ENCODE assay signal across 10 cellular contexts in genomic region chr11:58927393-58928081, GRCh38. TPM values are rescaled to one million over a fixed set of nuclear protein-coding genes. Genes with fewer than 3 reads are reported as not detected.
A peak's percentile ranks its signal among the peaks of the same experiment; 100 is the strongest.
DNase-seq lines count a peak whose midpoint lies in the region; TF ChIP-seq lines count a peak whose summit lies in the region.
"Had no signal": no experiment of that assay in that cellular context is flagged by ENCODE, and none has a peak within 500 bp of the region (broad histone marks: within the 10 kb centered on the region; RNA-seq: fewer than 3 reads in every experiment).

No MANE protein-coding gene starts in this region.

- peaks cover 9% of the 10 kb centered on the region for H3K27me3 Mint-ChIP-seq in activated CD4-positive, alpha-beta T cell treated with anti-CD3 and anti-CD28 coated beads, Interleukin-2, amount 10 ng/mL, durations not matched to agents 7 days and 5 days

- 5% methylated on average over 15 of the region's 15 CpGs for WGBS in hepatocyte (ENCODE audit: low lambda C conversion rate, missing lambda C conversion rate)

- no peaks in the 10 kb centered on the region for H3K9me2 ChIP-seq in hepatocyte (replicated peaks; ENCODE audit: insufficient read depth)

- H3K9me3 Mint-ChIP-seq in activated CD4-positive, alpha-beta T cell treated with anti-CD3 and anti-CD28 coated beads, Interleukin-2, amount 10 ng/mL, durations not matched to agents 7 days and 5 days: no peaks in the 10 kb centered on the region

- peak overlapping the region; percentile 91 for H3K27ac ChIP-seq in hepatocyte
- H3K27ac ChIP-seq: SJSA1 had no signal

- CTCF ChIA-PET in activated CD4-positive, alpha-beta T cell treated with anti-CD3 and anti-CD28 coated beads, Interleukin-2, amount 10 ng/mL, durations not matched to agents 7 days and 5 days (lab: Charles Lee): interaction anchor here (0.7 to 0.9 kb wide), 2 partner anchors 16 to 292 kb away, joined by 3 to 8 read pairs; no protein-coding TSS in a partner anchor

- no peak for TF ChIP-seq CTCF in hepatocyte (IDR thresholded peaks at IDR 0.05; ENCODE audit: poor library complexity)

- no peaks in the 10 kb centered on the region for H3K27me3 ChIP-seq in NT2/D1 (ENCODE audit: insufficient read depth, insufficient read length)
- H3K27me3 ChIP-seq in hepatocyte: no peaks in the 10 kb centered on the region

- peak; percentile 3 for DNase-seq in activated CD4-positive, alpha-beta T cell treated with anti-CD3 and anti-CD28 coated beads, Interleukin-2, amount 50 U/mL, for 1 hour
- DNase-seq in activated CD4-positive, alpha-beta T cell treated with anti-CD3 and anti-CD28 coated beads, Interleukin-2, amount 10 ng/mL, durations not matched to agents 7 days and 5 days: no peak
- DNase-seq in NT2/D1 (ENCODE audit: low read depth, low spot score) (peak; percentile 84), hepatocyte (ENCODE audit: low spot score) (peak; percentile 90), HuH-7.5 (ENCODE audit: low spot score) (no peak), AML-193 (lab: John Stamatoyannopoulos, UW) (no peak), OCI-M2 (lab: John Stamatoyannopoulos, UW; ENCODE audit: unreplicated experiment) (no peak)
- peak; percentile 10 for DNase-seq in stimulated activated CD4-positive, alpha-beta T cell treated with anti-CD3 and anti-CD28 coated beads, Interleukin-4, amount 100 ng/mL, for 1 hour

- H3K4me2 ChIP-seq in hepatocyte: peak overlapping the region; percentile 73

- H3K36me3 Mint-ChIP-seq in activated CD4-positive, alpha-beta T cell treated with anti-CD3 and anti-CD28 coated beads, Interleukin-2, amount 10 ng/mL, durations not matched to agents 7 days and 5 days (ENCODE audit: low read depth): no peaks in the 10 kb centered on the region

- H3K9ac ChIP-seq in NT2/D1 (ENCODE audit: insufficient read length, low read depth): no peak overlapping the region

- H3K4me1 ChIP-seq in NT2/D1 (ENCODE audit: insufficient read depth, insufficient read length) (no peaks in the 10 kb centered on the region), hepatocyte (ENCODE audit: insufficient read depth) (peaks cover 36% of the 10 kb centered on the region)
- H3K4me1 ChIP-seq: SJSA1 had no signal

- H2AFZ ChIP-seq in hepatocyte: peak overlapping the region; percentile 16

- H3K4me3 ChIP-seq in NT2/D1 (ENCODE audit: insufficient read length, low read depth) (no peak overlapping the region), hepatocyte (no peak overlapping the region)
- H3K4me3 ChIP-seq: lung, SJSA1 had no signal

- H3K79me2 ChIP-seq in hepatocyte: peaks cover 3% of the 10 kb centered on the region

- no peaks in the 10 kb centered on the region for H4K20me1 ChIP-seq in hepatocyte (ENCODE audit: insufficient read depth, poor library complexity, severe bottlenecking)

- no peaks in the 10 kb centered on the region for H3K9me3 ChIP-seq in NT2/D1 (ENCODE audit: insufficient read depth, low read length)
- no peaks in the 10 kb centered on the region for H3K9me3 ChIP-seq in hepatocyte (ENCODE audit: low read depth)
- H3K9me3 ChIP-seq: SJSA1 had no signal

- POLR2A ChIA-PET in activated CD4-positive, alpha-beta T cell treated with anti-CD3 and anti-CD28 coated beads, Interleukin-2, amount 10 ng/mL, durations not matched to agents 7 days and 5 days (lab: Charles Lee): no interaction called here

- no peak overlapping the region for H3K27ac Mint-ChIP-seq in activated CD4-positive, alpha-beta T cell treated with anti-CD3 and anti-CD28 coated beads, Interleukin-2, amount 10 ng/mL, durations not matched to agents 7 days and 5 days

- H3K36me3 ChIP-seq in NT2/D1 (ENCODE audit: insufficient read depth, insufficient read length, low read length) (no peaks in the 10 kb centered on the region), hepatocyte (replicated peaks; ENCODE audit: insufficient read depth, low read depth) (no peaks in the 10 kb centered on the region)
- H3K36me3 ChIP-seq: SJSA1 had no signal

- H3K4me3 Mint-ChIP-seq in activated CD4-positive, alpha-beta T cell treated with anti-CD3 and anti-CD28 coated beads, Interleukin-2, amount 10 ng/mL, durations not matched to agents 7 days and 5 days: no peak overlapping the region

- peaks cover 19% of the 10 kb centered on the region for H3K4me1 Mint-ChIP-seq in activated CD4-positive, alpha-beta T cell treated with anti-CD3 and anti-CD28 coated beads, Interleukin-2, amount 10 ng/mL, durations not matched to agents 7 days and 5 days

RNA-seq across cellular contexts. Expression of gene GLYATL1, which starts 11.8 kb away (rescaled TPM):
- total RNA-seq in activated CD4-positive, alpha-beta T cell treated with anti-CD3 and anti-CD28 coated beads, Interleukin-2, amount 10 ng/mL, durations not matched to agents 7 days and 5 days: not detected
- total RNA-seq in hepatocyte: 34.1 and 46.7 TPM in 2 replicates
- 2.6 and 6.9 TPM in 2 replicates for polyA plus RNA-seq in hepatocyte

Comparison
In these comparisons a context has a peak if more than half of its experiments do, and no peak if none do; other contexts are left out.
1. DNase-seq: peak in activated CD4-positive, alpha-beta T cell treated with anti-CD3 and anti-CD28 coated beads, Interleukin-2, amount 50 U/mL, for 1 hour (single experiment), NT2/D1 (single experiment), hepatocyte (single experiment) and stimulated activated CD4-positive, alpha-beta T cell treated with anti-CD3 and anti-CD28 coated beads, Interleukin-4, amount 100 ng/mL, for 1 hour (single experiment); none in activated CD4-positive, alpha-beta T cell treated with anti-CD3 and anti-CD28 coated beads, Interleukin-2, amount 10 ng/mL, durations not matched to agents 7 days and 5 days (single experiment), HuH-7.5 (single experiment), AML-193 (0 of 2) and OCI-M2 (single experiment).
2. RNA of gene GLYATL1, which starts 11.8 kb away (total RNA-seq): 34.1 to 46.7 TPM in hepatocyte; not detected in activated CD4-positive, alpha-beta T cell treated with anti-CD3 and anti-CD28 coated beads, Interleukin-2, amount 10 ng/mL, durations not matched to agents 7 days and 5 days; every median in the first group is over 10 times any median in the second.